Comparison of ENCODE assay signal across 8 cellular contexts in genomic region chrX:71365876-71366673, GRCh38. TPM values are rescaled to one million over a fixed set of nuclear protein-coding genes. Genes with fewer than 3 reads are reported as not detected.
DNase-seq lines count a peak whose midpoint lies in the region; TF ChIP-seq lines count a peak whose summit lies in the region.

Gene TAF1, plus strand, starts transcription at chrX:71366357. Its CDS starts 18 bp downstream, at chrX:71366375.

- peak within 1 kb of the TSS; percentile 98 to 99 (median 99) for H3K27ac Mint-ChIP-seq in nephron
- peak within 1 kb of the TSS; percentile 96 for H3K27ac Mint-ChIP-seq in stimulated activated naive CD8-positive, alpha-beta T cell treated with anti-CD3 and anti-CD28 coated beads, Interleukin-15, Interleukin-2, amounts not matched to agents 100 ng/mL and 50 ng/mL, for 24 hours

- H3K27me3 Mint-ChIP-seq in nephron (ENCODE audit: low read depth): no peaks in the 10 kb centered on the region
- H3K27me3 Mint-ChIP-seq in stimulated activated naive CD8-positive, alpha-beta T cell treated with anti-CD3 and anti-CD28 coated beads, Interleukin-15, Interleukin-2, amounts not matched to agents 100 ng/mL and 50 ng/mL, for 24 hours: no peaks in the 10 kb centered on the region

- H3K27me3 ChIP-seq in HAP-1 (ENCODE audit: low read depth) (no peaks in the 10 kb centered on the region), MM.1S (replicated peaks; ENCODE audit: insufficient read depth, low read length) (no peaks in the 10 kb centered on the region)

- peak within 1 kb of the TSS; percentile 56; the same call in 1 of the 2 replicates for H2AFZ ChIP-seq in MM.1S (ENCODE audit: low read length)

- H3K4me1 ChIP-seq in ES-I3 (ENCODE audit: insufficient read depth, low read length): 0 out of 2 replicates have a peak, but pooled peaks cover 7% of the 10 kb centered on the region
- peaks cover 10% of the 10 kb centered on the region for H3K4me1 ChIP-seq in HAP-1
- H3K4me1 ChIP-seq in MM.1S (ENCODE audit: low read length): no peaks in the 10 kb centered on the region

- TF ChIP-seq CTCF in MM.1S (IDR thresholded peaks at IDR 0.05; ENCODE audit: low read length) (no peak), fibroblast of the aortic adventitia (IDR thresholded peaks at IDR 0.05; ENCODE audit: insufficient read depth, low read length) (no peak), nephron (IDR thresholded peaks at IDR 0.05; ENCODE audit: unreplicated experiment in 3 of 3) (no peak)

- H3K4me1 Mint-ChIP-seq in nephron: peaks cover 23% of the 10 kb centered on the region
- peaks cover 29% of the 10 kb centered on the region for H3K4me1 Mint-ChIP-seq in stimulated activated naive CD8-positive, alpha-beta T cell treated with anti-CD3 and anti-CD28 coated beads, Interleukin-15, Interleukin-2, amounts not matched to agents 100 ng/mL and 50 ng/mL, for 24 hours (ENCODE audit: low read depth)

- no peaks in the 10 kb centered on the region for H3F3A ChIP-seq in MM.1S (ENCODE audit: insufficient read depth, low read length)

- H3K79me2 ChIP-seq in MM.1S (ENCODE audit: low read length): peaks cover 34% of the 10 kb centered on the region

- H3K9me3 ChIP-seq in ES-I3 (ENCODE audit: control insufficient read depth, insufficient read depth, low read length): no peaks in the 10 kb centered on the region
- H3K9me3 ChIP-seq in HAP-1: no peaks in the 10 kb centered on the region
- H3K9me3 ChIP-seq in MM.1S (replicated peaks; ENCODE audit: insufficient read depth, low read length): no peaks in the 10 kb centered on the region

- H3K4me2 ChIP-seq in MM.1S (ENCODE audit: low read depth, low read length): peak within 1 kb of the TSS; percentile 69

- H3K4me3 Mint-ChIP-seq in nephron: peak within 1 kb of the TSS; percentile 99 to 100 (median 99)
- H3K4me3 Mint-ChIP-seq in stimulated activated naive CD8-positive, alpha-beta T cell treated with anti-CD3 and anti-CD28 coated beads, Interleukin-15, Interleukin-2, amounts not matched to agents 100 ng/mL and 50 ng/mL, for 24 hours: peak within 1 kb of the TSS; percentile 96

- no peaks in the 10 kb centered on the region; the same call in none of the 2 replicates for H3K36me3 ChIP-seq in ES-I3 (ENCODE audit: insufficient read depth, low read length)
- peaks cover 27% of the 10 kb centered on the region for H3K36me3 ChIP-seq in HAP-1 (replicated peaks)
- no peaks in the 10 kb centered on the region for H3K36me3 ChIP-seq in MM.1S (replicated peaks; ENCODE audit: insufficient read depth, low read length)

- peak within 1 kb of the TSS; percentile 88 for H3K9ac ChIP-seq in ES-I3 (ENCODE audit: low read depth, low read length)
- peak within 1 kb of the TSS; percentile 90 for H3K9ac ChIP-seq in MM.1S (ENCODE audit: low read length)

- H3K4me3 ChIP-seq in HAP-1 (peak within 1 kb of the TSS; percentile 68), MM.1S (ENCODE audit: low read length) (peak within 1 kb of the TSS; percentile 85), fibroblast of the aortic adventitia (ENCODE audit: low read depth, low read length) (peak within 1 kb of the TSS; percentile 82)

- in situ Hi-C loops in HAP-1 (cut with MboI; ENCODE audit: low sequenced_read_pairs): no loop called here

- peaks cover 9% of the 10 kb centered on the region for H3K9me3 Mint-ChIP-seq in nephron
- H3K9me3 Mint-ChIP-seq in stimulated activated naive CD8-positive, alpha-beta T cell treated with anti-CD3 and anti-CD28 coated beads, Interleukin-15, Interleukin-2, amounts not matched to agents 100 ng/mL and 50 ng/mL, for 24 hours: no peaks in the 10 kb centered on the region

- DNase-seq in HAP-1 (ENCODE audit: low spot score in 2 of 2) (peak; percentile 99 to 100), MM.1S (peak; percentile 96), SIG-M5 (lab: John Stamatoyannopoulos, UW) (peak; percentile 93), activated gamma-delta T cell (lab: John Stamatoyannopoulos, UW) (peak; percentile 63), fibroblast of the aortic adventitia (ENCODE audit: low read depth) (peak; percentile 98)

- H3K36me3 Mint-ChIP-seq in nephron (ENCODE audit: low read depth): peaks cover 21% of the 10 kb centered on the region
- peaks cover 16% of the 10 kb centered on the region for H3K36me3 Mint-ChIP-seq in stimulated activated naive CD8-positive, alpha-beta T cell treated with anti-CD3 and anti-CD28 coated beads, Interleukin-15, Interleukin-2, amounts not matched to agents 100 ng/mL and 50 ng/mL, for 24 hours (ENCODE audit: low read depth)

- no peaks in the 10 kb centered on the region for H3K9me2 ChIP-seq in MM.1S (replicated peaks; ENCODE audit: insufficient read depth, low read length)

- H4K20me1 ChIP-seq in MM.1S (ENCODE audit: insufficient read depth, low read length): no peaks in the 10 kb centered on the region

- peak within 1 kb of the TSS; percentile 89 for H3K27ac ChIP-seq in MM.1S (ENCODE audit: low read length)

RNA-seq across cellular contexts. Expression of gene TAF1, which starts in this region (rescaled TPM):
- 29.8 and 74.4 TPM in 2 replicates for total RNA-seq in fibroblast of the aortic adventitia (ENCODE audit: low replicate concordance)

Comparison
In these comparisons a context has a peak if more than half of its experiments do, and no peak if none do; other contexts are left out.
1. Peak in every context shown above with its lines: DNase-seq, H3K4me3 ChIP-seq and H3K27ac ChIP-seq.